In the genomic region with DNA sequence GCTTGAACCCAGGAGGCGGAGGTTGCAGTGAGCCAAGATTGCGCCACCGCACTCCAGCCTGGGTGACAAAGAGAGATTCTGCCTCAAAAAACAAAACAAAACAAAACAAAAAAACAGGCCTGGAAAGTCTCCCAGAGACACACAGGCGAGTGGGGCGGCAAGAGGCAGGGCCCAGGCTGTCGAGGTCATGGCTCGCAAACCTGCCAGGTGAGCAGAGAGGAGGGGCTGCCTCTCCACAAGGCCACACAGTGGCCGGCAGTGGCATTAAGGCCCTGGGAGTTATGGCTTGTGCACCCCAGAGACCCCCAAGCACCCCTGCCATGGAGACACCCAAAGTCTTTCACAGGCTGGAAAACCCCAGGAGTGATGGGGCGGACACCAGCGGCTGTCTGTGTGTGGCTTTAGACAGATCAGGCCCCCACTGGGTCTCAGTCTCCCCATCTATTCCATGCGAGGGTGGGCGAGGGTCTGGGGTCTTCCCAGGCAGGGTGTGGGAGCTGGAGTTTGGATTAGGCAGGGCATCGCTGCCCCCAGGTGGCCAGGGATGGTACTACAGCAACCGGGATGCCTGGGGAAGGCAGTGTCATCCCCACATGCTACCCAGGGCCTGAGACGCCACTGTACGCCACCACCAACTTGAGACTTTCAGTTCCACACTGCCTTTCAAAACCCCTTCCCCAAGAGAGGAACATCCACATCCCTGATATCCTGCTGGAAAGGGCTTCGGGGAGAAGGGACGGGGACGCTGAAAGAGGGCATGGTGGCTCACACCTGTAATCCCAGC, we compare ENCODE assay signal across 9 cellular contexts. TPM values are rescaled to one million over a fixed set of nuclear protein-coding genes. Genes with fewer than 3 reads are reported as not detected.
A peak's percentile ranks its signal among the peaks of the same experiment; 100 is the strongest.
DNase-seq lines count a peak whose midpoint lies in the region; ATAC-seq, FAIRE-seq and TF ChIP-seq lines count a peak whose summit lies in the region.
"Had no signal": no experiment of that assay in that cellular context is flagged by ENCODE, and none has a peak within 500 bp of the region (broad histone marks: within the 10 kb centered on the region; RNA-seq: fewer than 3 reads in every experiment).

No MANE protein-coding gene starts in this region.

- H3K4me3 Mint-ChIP-seq in activated T-helper 17 cell treated with anti-CD3 and anti-CD28 coated beads, Interleukin-2, amount 50 U/mL, for 72 hours: no peak overlapping the region

- H3K27me3 ChIP-seq in AG04450 (ENCODE audit: control insufficient read depth, insufficient read depth, low read length) (no peaks in the 10 kb centered on the region), pancreas (no peaks in the 10 kb centered on the region)

- DNase-seq in AG04450 (ENCODE audit: low read depth, low spot score): no peak
- peak; percentile 91 for DNase-seq in GM13976 (ENCODE audit: low spot score)
- peak; percentile 55 for DNase-seq in OCI-LY7 (ENCODE audit: low spot score)
- DNase-seq in frontal cortex (ENCODE audit: low spot score in 2 of 2): peak; percentile 72 to 87
- DNase-seq in pancreas: peak; percentile 76 to 94 (median 87)
- DNase-seq in ureter (ENCODE audit: low spot score): peak; percentile 79

- CTCF ChIA-PET in AG04450 (lab: Charles Lee) (interaction anchor here (0.6 to 8.6 kb wide), 18 partner anchors 10 to 303 kb away, joined by 3 to 173 read pairs (median 7); no protein-coding TSS in a partner anchor), OCI-LY7 (lab: Charles Lee; ENCODE audit: unreplicated experiment) (no interaction called here)

- 37 to 39% methylated on average over 19 of the region's 19 CpGs for WGBS in pancreas, 2 donors

- H4K20me1 ChIP-seq in OCI-LY7 (ENCODE audit: insufficient read depth, low read length): no peaks in the 10 kb centered on the region

- no TSS peak for BruUV-seq in OCI-LY7 (replicated peaks; lab: Mats Ljungman, UMichigan)

- in situ Hi-C loops in GM13976 (cut with MboI; ENCODE audit: low sequenced_read_pairs, unreplicated experiment): no loop called here

- H3K4me1 ChIP-seq in OCI-LY7 (ENCODE audit: insufficient read depth, low read length, poor library complexity, severe bottlenecking): no peaks in the 10 kb centered on the region
- H3K4me1 ChIP-seq in pancreas: peaks cover 13 to 36% (median 24%) of the 10 kb centered on the region in 3 donors

- no peak overlapping the region for H3K27ac Mint-ChIP-seq in activated T-helper 17 cell treated with anti-CD3 and anti-CD28 coated beads, Interleukin-2, amount 50 U/mL, for 72 hours

- POLR2A ChIA-PET in AG04450 (lab: Yijun Ruan, JAX) (interaction anchor here (1.8 kb wide), 1 partner anchor 107 kb away, joined by 6 read pairs; no protein-coding TSS in a partner anchor), OCI-LY7 (lab: Charles Lee) (interaction anchor here (1.1 kb wide), 1 partner anchor 107 kb away, joined by 3 read pairs; no protein-coding TSS in a partner anchor)

- peak; percentile 94 for TF ChIP-seq CTCF in AG04450 (IDR thresholded peaks at IDR 0.05; ENCODE audit: low read depth, low read length)
- TF ChIP-seq CTCF in GM13976 (IDR thresholded peaks at IDR 0.05; ENCODE audit: borderline replicate concordance, control extremely low read depth, extremely low read depth, insufficient read depth, missing control alignments): peak; percentile 95
- TF ChIP-seq CTCF in OCI-LY7 (conservative IDR thresholded peaks at IDR 0.05; ENCODE audit: low read length): peak; percentile 96
- peak; percentile 91 to 94 (median 92) for TF ChIP-seq CTCF in pancreas (IDR thresholded peaks at IDR 0.05)

- no peaks in the 10 kb centered on the region for H3K27me3 Mint-ChIP-seq in activated T-helper 17 cell treated with anti-CD3 and anti-CD28 coated beads, Interleukin-2, amount 50 U/mL, for 72 hours

- peak overlapping the region; percentile 21 for H3K27ac ChIP-seq in AG04450 (ENCODE audit: low read depth, low read length)
- no peak overlapping the region for H3K27ac ChIP-seq in OCI-LY7 (ENCODE audit: low read depth, low read length, poor library complexity, severe bottlenecking)
- H3K27ac ChIP-seq in pancreas: peak overlapping the region; percentile 61 to 85 (median 81)

- H3K9me2 ChIP-seq in OCI-LY7 (ENCODE audit: insufficient read depth, low read length): no peaks in the 10 kb centered on the region

- peaks cover 8% of the 10 kb centered on the region for H3K4me1 Mint-ChIP-seq in activated T-helper 17 cell treated with anti-CD3 and anti-CD28 coated beads, Interleukin-2, amount 50 U/mL, for 72 hours

- no peak overlapping the region for H3K4me3 ChIP-seq in AG04450 (ENCODE audit: low read depth, low read length)
- no peak overlapping the region for H3K4me3 ChIP-seq in OCI-LY7 (ENCODE audit: low read depth, low read length, poor library complexity, severe bottlenecking)
- no peak overlapping the region for H3K4me3 ChIP-seq in pancreas
- H3K4me3 ChIP-seq: skin epidermis had no signal

- no peak overlapping the region for H3K4me2 ChIP-seq in OCI-LY7 (ENCODE audit: low read length)

- H3K36me3 ChIP-seq in OCI-LY7 (ENCODE audit: insufficient read depth, low read length) (peaks cover 10% of the 10 kb centered on the region; the same call in 1 of the 2 replicates), pancreas (peaks cover 0 to 13% (median 0%) of the 10 kb centered on the region in 3 donors)

- no peaks in the 10 kb centered on the region for H3K9me3 Mint-ChIP-seq in activated T-helper 17 cell treated with anti-CD3 and anti-CD28 coated beads, Interleukin-2, amount 50 U/mL, for 72 hours

- FAIRE-seq in frontal cortex (lab: Jason Lieb, UNC) (no peak), pancreas (lab: Jason Lieb, UNC) (no peak)

- intact Hi-C loops in OCI-LY7 (cut with micrococcal nuclease; ENCODE audit: unreplicated experiment): loop anchor here (1.0 to 5.0 kb wide), 2 partner anchors 108 to 311 kb away; partner anchors contain the start of gene TMEM82
- intact Hi-C loops in pancreas (cut with DNase I): loop anchor here in 1 of 3 donors (5.0 to 10.0 kb wide), 2 partner anchors 104 to 286 kb away; no protein-coding TSS in a partner anchor

- no peak overlapping the region for H2AFZ ChIP-seq in OCI-LY7 (ENCODE audit: low read length)

- peak; percentile 66 for ATAC-seq in activated T-helper 17 cell treated with anti-CD3 and anti-CD28 coated beads, Interleukin-2, amount 50 U/mL, for 72 hours (replicated peaks)
- ATAC-seq in pancreas (peak; percentile 57 to 76 (median 70)), GM19467 (IDR thresholded peaks at IDR 0.05; ENCODE audit: unreplicated experiment) (no peak)

- H3K36me3 Mint-ChIP-seq in activated T-helper 17 cell treated with anti-CD3 and anti-CD28 coated beads, Interleukin-2, amount 50 U/mL, for 72 hours (ENCODE audit: low read depth): peaks cover 38% of the 10 kb centered on the region

- no peaks in the 10 kb centered on the region for H3K79me2 ChIP-seq in OCI-LY7 (ENCODE audit: insufficient read depth, low read depth, low read length)

- no peaks in the 10 kb centered on the region; the same call in 1 of the 2 replicates for H3K9me3 ChIP-seq in AG04450 (ENCODE audit: control insufficient read depth, insufficient read depth, low read length)
- H3K9me3 ChIP-seq in OCI-LY7 (ENCODE audit: low read length): no peaks in the 10 kb centered on the region
- no peaks in the 10 kb centered on the region for H3K9me3 ChIP-seq in pancreas

RNA-seq across cellular contexts. Expression of gene CTRC, which starts 7.3 kb away (rescaled TPM):
- polyA plus RNA-seq in AG04450 (2011; rRNA removed) (not detected in 2 replicates), pancreas (1,000 to 10,000 TPM; 3,972 to 5,613 TPM)
- 3.0 TPM in 1 of 2 replicates, not detected in the other for polyA minus RNA-seq in AG04450 (2011; rRNA and poly(A)+ RNA removed)
- not detected in 2 replicates for total RNA-seq in OCI-LY7 (2014; rRNA removed; shearing (Covaris generic))
- total RNA-seq in OCI-LY7 (2022) (not detected in 2 replicates), frontal cortex (not detected), pancreas (over 10,000 TPM in 1 of 6 donors, 1,000 to 10,000 TPM in 5; 7,866 to 13,867 (median 8,408) TPM), ureter (not detected)
- total RNA-seq in activated T-helper 17 cell treated with anti-CD3 and anti-CD28 coated beads, Interleukin-2, amount 50 U/mL, for 72 hours: not detected

RNA-seq across cellular contexts. Expression of gene EFHD2, which starts 21.3 kb away (rescaled TPM):
- polyA plus RNA-seq in AG04450 (2011; rRNA removed) (30.4 and 35.7 TPM in 2 replicates), pancreas (10 to 100 TPM; 30.5 to 47.4 TPM)
- 13.2 and 14.1 TPM in 2 replicates for polyA minus RNA-seq in AG04450 (2011; rRNA and poly(A)+ RNA removed)
- total RNA-seq in OCI-LY7 (2014; rRNA removed; shearing (Covaris generic)): 25.4 and 27.3 TPM in 2 replicates
- total RNA-seq in OCI-LY7 (2022) (38.3 and 42.0 TPM in 2 replicates), frontal cortex (5.3 TPM), pancreas (10 to 100 TPM; 35.9 to 43.6 (median 38.8) TPM), ureter (103 TPM)
- total RNA-seq in activated T-helper 17 cell treated with anti-CD3 and anti-CD28 coated beads, Interleukin-2, amount 50 U/mL, for 72 hours: 10 to 100 TPM; 44.6 to 90.4 TPM

RNA-seq across cellular contexts. Expression of gene CELA2A, which starts 25.6 kb away (rescaled TPM):
- polyA plus RNA-seq in AG04450 (2011; rRNA removed) (not detected in 2 replicates), pancreas (1,000 to 10,000 TPM; 2,295 to 3,502 TPM)
- not detected in 2 replicates for polyA minus RNA-seq in AG04450 (2011; rRNA and poly(A)+ RNA removed)
- total RNA-seq in OCI-LY7 (2014; rRNA removed; shearing (Covaris generic)): not detected in 2 replicates
- total RNA-seq in OCI-LY7 (2022) (not detected in 2 replicates), frontal cortex (not detected), pancreas (over 10,000 TPM in 2 of 6 donors, 1,000 to 10,000 TPM in 3, 100 to 1,000 TPM in 1; 360 to 20,184 (median 5,030) TPM), ureter (0.44 TPM)
- total RNA-seq in activated T-helper 17 cell treated with anti-CD3 and anti-CD28 coated beads, Interleukin-2, amount 50 U/mL, for 72 hours: not detected

RNA-seq across cellular contexts. Expression of gene CELA2B, which starts 44.9 kb away (rescaled TPM):
- polyA plus RNA-seq in AG04450 (2011; rRNA removed): not detected in 2 replicates
- polyA minus RNA-seq in AG04450 (2011; rRNA and poly(A)+ RNA removed): not detected in 2 replicates
- not detected in 2 replicates for total RNA-seq in OCI-LY7 (2014; rRNA removed; shearing (Covaris generic))
- total RNA-seq in OCI-LY7 (2022): not detected in 2 replicates
- total RNA-seq in activated T-helper 17 cell treated with anti-CD3 and anti-CD28 coated beads, Interleukin-2, amount 50 U/mL, for 72 hours: not detected
- total RNA-seq in frontal cortex: not detected
- total RNA-seq in pancreas: 1,000 to 10,000 TPM in 2 of 6 donors, 100 to 1,000 TPM in 4; 310 to 2,290 (median 800) TPM
- 100 to 1,000 TPM; 186 to 203 TPM for polyA plus RNA-seq in pancreas
- not detected for total RNA-seq in ureter

Comparison
In these comparisons a context has a peak if more than half of its experiments do, and no peak if none do; other contexts are left out.
1. RNA of gene CTRC, which starts 7.3 kb away (total RNA-seq): 7,866 to 13,867 TPM in pancreas; not detected in activated T-helper 17 cell treated with anti-CD3 and anti-CD28 coated beads, Interleukin-2, amount 50 U/mL, for 72 hours, not detected in OCI-LY7, not detected in frontal cortex (single experiment) and not detected in ureter (single experiment); every median in the first group is over 1,000 times any median in the second.
2. RNA of gene CELA2A, which starts 25.6 kb away (total RNA-seq): 360 to 20,184 TPM in pancreas; 0.44 TPM in ureter (single experiment), not detected in OCI-LY7, not detected in activated T-helper 17 cell treated with anti-CD3 and anti-CD28 coated beads, Interleukin-2, amount 50 U/mL, for 72 hours and not detected in frontal cortex (single experiment); every median in the first group is over 100 times any median in the second.
3. Peak in every context shown above with its lines, with median percentiles within 50 percentile points of each other: CTCF ChIP-seq.